8 cellular contexts compared by ENCODE assay signal in the genomic region with DNA sequence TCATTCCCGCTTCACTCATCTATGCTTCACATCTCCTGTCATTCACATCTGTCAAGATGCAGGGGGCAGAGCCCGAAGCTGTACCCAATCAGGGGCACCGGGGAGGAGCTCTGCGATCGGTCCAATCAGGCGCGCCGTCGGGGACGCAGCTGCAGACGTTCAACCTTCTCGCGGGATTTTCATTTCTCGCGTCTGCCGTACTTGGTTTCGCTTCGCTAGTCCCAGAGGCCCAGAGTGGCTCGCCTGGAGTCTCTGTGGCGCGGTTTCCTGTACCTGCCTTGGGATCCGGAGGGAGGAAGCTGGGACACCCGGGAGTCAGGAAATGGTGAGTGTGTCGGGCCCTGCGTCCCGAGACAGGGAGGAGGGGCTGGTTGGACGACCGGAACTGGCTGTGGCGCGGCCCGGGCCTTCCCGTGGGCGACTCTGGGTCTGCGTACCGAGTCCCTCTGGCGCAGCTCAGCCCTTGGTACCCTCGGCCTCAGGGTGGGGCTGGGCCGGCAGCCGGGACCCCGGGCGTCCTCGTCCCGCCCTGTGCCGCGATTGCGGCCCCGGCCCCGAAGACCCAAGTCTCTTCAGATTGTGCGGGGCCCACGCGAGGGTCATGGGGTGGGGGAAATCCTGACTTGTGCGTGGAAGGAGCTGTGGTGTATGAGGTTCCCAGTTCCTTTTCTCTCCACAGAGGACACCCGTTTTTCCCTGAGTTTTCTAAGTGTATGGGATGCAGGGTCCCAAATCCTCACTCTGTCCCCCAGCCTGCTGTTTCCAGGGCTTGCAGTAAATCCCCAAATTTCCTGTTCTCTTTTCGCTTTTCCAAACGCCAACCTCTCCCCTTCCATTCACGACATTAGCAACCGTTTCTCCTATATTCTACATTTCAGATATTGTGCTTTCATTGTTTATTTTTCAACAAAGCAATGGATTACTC. TPM values are rescaled to one million over a fixed set of nuclear protein-coding genes. Genes with fewer than 3 reads are reported as not detected.
DNase-seq lines count a peak whose midpoint lies in the region; ATAC-seq, FAIRE-seq and TF ChIP-seq lines count a peak whose summit lies in the region.

Gene ZNF136 (plus strand): TSS at position 215 of the 925 bp plus-strand sequence. CDS start 108 bp downstream, at position 323.

- no peaks in the 10 kb centered on the region for H3K9me3 ChIP-seq in HepG2 (ENCODE audit: low read length)

- POLR2A ChIA-PET in HepG2 (lab: Yijun Ruan, JAX): interaction anchor here (0.7 to 1.8 kb wide), 13 partner anchors 12 to 333 kb away, joined by 3 to 16 read pairs (median 3); partner anchors contain the start of genes ZNF20, ZNF44, ZNF442 and ZNF443

- H3K36me3 Mint-ChIP-seq in dendritic cell treated with granulocyte-macrophage colony-stimulating factor and Interleukin-4, amounts not matched to agents 40 ng/mL and 50 ng/mL, for 4 days (ENCODE audit: low read depth): peaks cover 42% of the 10 kb centered on the region

- TF ChIP-seq POLR2A in HepG2 (IDR thresholded peaks at IDR 0.05; ENCODE audit: insufficient read depth in 1 of 2, low read depth in 2 of 2, low read length in 2 of 2): peak; percentile 77 to 81

- peak within 1 kb of the TSS; percentile 96 for H3K9ac ChIP-seq in HepG2 (ENCODE audit: insufficient read depth, low read depth, low read length)

- H3K9me3 Mint-ChIP-seq in dendritic cell treated with granulocyte-macrophage colony-stimulating factor and Interleukin-4, amounts not matched to agents 40 ng/mL and 50 ng/mL, for 4 days: no peaks in the 10 kb centered on the region

- DNase-seq in C1 segment of cervical spinal cord (lab: John Stamatoyannopoulos, UW): peak in 13 of 14 donors; percentile 42 to 91 (median 83)
- DNase-seq in NCI-H69 (lab: John Stamatoyannopoulos, UW): peak; percentile 99
- DNase-seq in activated CD4-positive, alpha-beta T cell treated with anti-CD3 and anti-CD28 coated beads, Interleukin-2, amount 50 U/mL, for 1 hour: peak; percentile 92
- DNase-seq in HepG2 (ENCODE audit: low spot score): peak; percentile 94
- peak; percentile 85 to 86 for DNase-seq in stimulated activated CD4-positive, alpha-beta T cell treated with anti-CD3 and anti-CD28 coated beads, Interleukin-2, amount 100 ng/mL, for 48 hours

- peaks cover 39% of the 10 kb centered on the region for H3K4me1 Mint-ChIP-seq in dendritic cell treated with granulocyte-macrophage colony-stimulating factor and Interleukin-4, amounts not matched to agents 40 ng/mL and 50 ng/mL, for 4 days (ENCODE audit: low read depth)

- 0% methylated on average over 17 of the region's 57 CpGs for WGBS in HepG2 (ENCODE audit: low lambda C conversion rate)

- ATAC-seq in GM19372 (IDR thresholded peaks at IDR 0.05; ENCODE audit: low read depth, unreplicated experiment): peak; percentile 92
- ATAC-seq in HG03521 (IDR thresholded peaks at IDR 0.05; ENCODE audit: unreplicated experiment): peak; percentile 94
- ATAC-seq in HepG2: peak; percentile 96

- no peak within 1 kb of the TSS for H2AFZ ChIP-seq in HepG2 (ENCODE audit: low read length)

- peaks cover 39% of the 10 kb centered on the region for H3K79me2 ChIP-seq in HepG2 (ENCODE audit: insufficient read depth, low read length)

- H3K4me2 ChIP-seq in HepG2 (ENCODE audit: low read depth, low read length): peak within 1 kb of the TSS; percentile 87

- FAIRE-seq in HepG2 (lab: Jason Lieb, UNC): peak; percentile 78

- 0 out of 2 replicates have a peak, but pooled peaks have one; percentile 7 for TF ChIP-seq CTCF in HepG2 (CRISPR knock-in tag; IDR thresholded peaks at IDR 0.05)

- H3K27ac Mint-ChIP-seq in dendritic cell treated with granulocyte-macrophage colony-stimulating factor and Interleukin-4, amounts not matched to agents 40 ng/mL and 50 ng/mL, for 4 days: peak within 1 kb of the TSS; percentile 98

- peak within 1 kb of the TSS; percentile 94 for H3K27ac ChIP-seq in HepG2 (ENCODE audit: extremely low read length, insufficient read depth, low read length)

- peak within 1 kb of the TSS; percentile 72 to 92 (median 90) for H3K4me3 ChIP-seq in HepG2 (replicated peaks in 1 of 3; ENCODE audit: insufficient read depth in 1 of 3, low read depth in 2 of 3, low read length in 3 of 3)

- H4K20me1 ChIP-seq in HepG2 (ENCODE audit: insufficient read depth, low read length): no peaks in the 10 kb centered on the region

- TF ChIP-seq EP300 in HepG2 (IDR thresholded peaks at IDR 0.05; ENCODE audit: low read depth in 2 of 2, low read length in 2 of 2) (no peak), HepG2 (CRISPR knock-in tag; IDR thresholded peaks at IDR 0.05; ENCODE audit: borderline replicate concordance) (no peak)

- no peak for TF ChIP-seq RAD21 in HepG2 (CRISPR knock-in tag; IDR thresholded peaks at IDR 0.05)

- CTCF ChIA-PET in HepG2 (lab: Yijun Ruan, JAX; ENCODE audit: low intra/inter-chr PET ratio, low total read pairs): no interaction called here

- no peaks in the 10 kb centered on the region for H3K27me3 Mint-ChIP-seq in dendritic cell treated with granulocyte-macrophage colony-stimulating factor and Interleukin-4, amounts not matched to agents 40 ng/mL and 50 ng/mL, for 4 days

- no peaks in the 10 kb centered on the region; a peak in 1 of 5 replicates for H3K27me3 ChIP-seq in HepG2 (ENCODE audit: control insufficient read depth in 1 of 2, insufficient read depth in 2 of 2, low read length in 2 of 2)

- intact Hi-C loops in dendritic cell treated with granulocyte-macrophage colony-stimulating factor and Interleukin-4, amounts not matched to agents 40 ng/mL and 50 ng/mL, for 4 days (cut with micrococcal nuclease): loop anchor here (2.0 kb wide), 2 partner anchors 22 to 132 kb away; partner anchors contain the start of genes ZNF20 and ZNF44
- intact Hi-C loops in HepG2 (cut with micrococcal nuclease; ENCODE audit: unreplicated experiment): no loop called here

- in situ Hi-C loops in HepG2 (cut with HindIII; ENCODE audit: extremely low pct_ligation_motif_present, low pct_unique_long_range_greater_than_20kb): no loop called here

- peaks cover 60% of the 10 kb centered on the region for H3K4me1 ChIP-seq in HepG2 (ENCODE audit: insufficient read depth, low read length)

- BruUV-seq in HepG2 (replicated peaks; lab: Mats Ljungman, UMichigan): no TSS peak

- H3K36me3 ChIP-seq in HepG2 (replicated peaks in 1 of 2; ENCODE audit: control insufficient read depth in 1 of 2, insufficient read depth in 2 of 2, low read length in 2 of 2): no peaks in the 10 kb centered on the region; a peak in 1 of 5 replicates

- peak within 1 kb of the TSS; percentile 98 for H3K4me3 Mint-ChIP-seq in dendritic cell treated with granulocyte-macrophage colony-stimulating factor and Interleukin-4, amounts not matched to agents 40 ng/mL and 50 ng/mL, for 4 days

TF ChIP-seq in HepG2, 621 proteins besides CTCF, POLR2A, EP300 and RAD21 (continues in another document):
- TF ChIP-seq ZNF326 (CRISPR knock-in tag; IDR thresholded peaks at IDR 0.05; ENCODE audit: borderline replicate concordance) (no peak), ZNF564 (CRISPR knock-in tag; IDR thresholded peaks at IDR 0.05) (0 out of 2 replicates have a peak, but pooled peaks have one; percentile 42), KLF12 (CRISPR knock-in tag; IDR thresholded peaks at IDR 0.05; ENCODE audit: borderline replicate concordance) (0 out of 2 replicates have a peak, but pooled peaks have one; percentile 47), ZZZ3 (CRISPR knock-in tag; IDR thresholded peaks at IDR 0.05; ENCODE audit: borderline replicate concordance) (no peak), ZNF451 (CRISPR knock-in tag; IDR thresholded peaks at IDR 0.05) (0 out of 2 replicates have a peak, but pooled peaks have one; percentile 44), ETV5 (CRISPR knock-in tag; IDR thresholded peaks at IDR 0.05; ENCODE audit: borderline replicate concordance) (peak; percentile 74; the same call in 1 of the 2 replicates), ZBTB14 (CRISPR knock-in tag; IDR thresholded peaks at IDR 0.05) (no peak)

RNA-seq across cellular contexts. Expression of gene ZNF136, which starts in this region (rescaled TPM):
- 10.2 and 16.6 TPM in 2 replicates for total RNA-seq in HepG2 (2016; rRNA removed; fragmentation: Illumina TruSeq; extraction: Trizol)
- 0.91 and 1.9 TPM in 2 replicates for total RNA-seq in HepG2 (2016; cell fraction: cytosol; rRNA removed; fragmentation: Illumina TruSeq; extraction: Trizol; ENCODE audit: low read depth)
- 9.2 and 18.5 TPM in 2 replicates for total RNA-seq in HepG2 (2016; cell fraction: insoluble cytoplasmic fraction; rRNA removed; fragmentation: Illumina TruSeq; extraction: Trizol)
- 4.5 and 5.0 TPM in 2 replicates for total RNA-seq in HepG2 (2016; cell fraction: membrane; rRNA removed; fragmentation: Illumina TruSeq; extraction: Trizol)
- 8.1 and 11.9 TPM in 2 replicates for total RNA-seq in HepG2 (2016; cell fraction: nucleus; rRNA removed; fragmentation: Illumina TruSeq; extraction: Trizol)
- polyA plus RNA-seq in HepG2 (2011; rRNA removed): 1.8 and 2.5 TPM in 2 replicates
- 0.97 and 1.4 TPM in 2 replicates for polyA plus RNA-seq in HepG2 (2011; cell fraction: cytosol; rRNA removed)
- polyA plus RNA-seq in HepG2 (2011; cell fraction: nucleus; rRNA removed): 1.2 and 1.5 TPM in 2 replicates
- polyA plus RNA-seq in HepG2 (2012): 2.4 and 4.4 TPM in 2 replicates
- polyA plus RNA-seq in HepG2 (2016; cell fraction: cytosol; fragmentation: Illumina TruSeq; extraction: Trizol; ENCODE audit: low read depth): 0.11 and 0.18 TPM in 2 replicates
- 6.4 and 8.7 TPM in 2 replicates for polyA plus RNA-seq in HepG2 (2016; cell fraction: insoluble cytoplasmic fraction; fragmentation: Illumina TruSeq; extraction: Trizol; ENCODE audit: low read depth)
- polyA plus RNA-seq in HepG2 (2016; cell fraction: membrane; fragmentation: Illumina TruSeq; extraction: Trizol; ENCODE audit: low read depth): 0.77 and 0.81 TPM in 2 replicates
- 7.5 and 9.6 TPM in 2 replicates for polyA plus RNA-seq in HepG2 (2016; cell fraction: nucleus; fragmentation: Illumina TruSeq; extraction: Trizol; ENCODE audit: insufficient read depth, low read depth)
- polyA minus RNA-seq in HepG2 (2011; rRNA and poly(A)+ RNA removed; ENCODE audit: low replicate concordance): 1.7 and 2.6 TPM in 2 replicates
- 4.0 and 4.6 TPM in 2 replicates for polyA minus RNA-seq in HepG2 (2011; cell fraction: cytosol; rRNA and poly(A)+ RNA removed)
- polyA minus RNA-seq in HepG2 (2011; cell fraction: nucleus; rRNA and poly(A)+ RNA removed): 12.9 and 13.3 TPM in 2 replicates

Comparison
In these comparisons a context has a peak if more than half of its experiments do, and no peak if none do; other contexts are left out.
1. Peak in every context shown above with its lines: DNase-seq, ATAC-seq, H3K4me3 ChIP-seq and H3K27ac ChIP-seq.